ENCODE assay signal across 15 cellular contexts in the genomic region with DNA sequence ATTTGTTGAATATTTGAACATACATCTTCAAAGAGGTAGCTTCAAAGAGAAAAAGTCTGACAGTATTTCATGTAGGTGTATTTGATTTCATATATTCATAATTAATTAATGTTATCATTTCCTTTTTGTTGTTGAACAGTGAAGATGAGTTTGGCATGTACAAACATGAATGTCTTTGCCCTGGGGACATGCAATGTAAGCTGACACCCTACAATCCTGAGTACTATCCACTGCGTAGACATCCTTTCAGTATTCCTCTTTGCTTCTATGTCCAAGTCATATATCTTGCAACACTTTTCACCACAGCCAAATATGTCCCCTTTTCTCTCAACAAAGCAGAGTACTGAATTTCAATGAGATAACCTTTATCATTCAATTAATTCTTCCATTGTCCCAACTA.
"Had no signal": no experiment of that assay in that cellular context is flagged by ENCODE, and none has a peak within 500 bp of the region (broad histone marks: within the 10 kb centered on the region; RNA-seq: fewer than 3 reads in every experiment).

No MANE protein-coding gene starts in this region.

- H3K36me3 ChIP-seq: suprapubic skin had no signal

- DNase-seq: activated B cell treated with CpG ODN at 0.5 μM for 24 hours; activated CD4-positive, alpha-beta T cell treated with anti-CD3 and anti-CD28 coated beads, Interleukin-2, amount 10 ng/mL, durations not matched to agents 7 days and 5 days; activated CD8-positive, alpha-beta memory T cell treated with anti-CD3 and anti-CD28 coated beads for 24 hours; activated naive CD4-positive, alpha-beta T cell treated with anti-CD3 and anti-CD28 coated beads, Interleukin-2, amount 10 ng/mL, durations not matched to agents 7 days and 5 days; caudate nucleus; effector CD8-positive, alpha-beta T cell; naive B cell; stimulated activated CD4-positive, alpha-beta T cell treated with anti-CD3 and anti-CD28 coated beads, Interleukin-4, amount 100 ng/mL, for 1 hour; stimulated activated CD8-positive, alpha-beta memory T cell treated with anti-CD3 and anti-CD28 coated beads, Interleukin-4, amount 100 ng/mL, for 48 hours; stimulated activated naive CD8-positive, alpha-beta T cell treated with anti-CD3 and anti-CD28 coated beads, Interleukin-15, Interleukin-2, amounts not matched to agents 100 U/mL and 50 U/mL, for 24 hours had no signal

- H3K27ac ChIP-seq: coronary artery, hepatocyte, parathyroid adenoma, suprapubic skin had no signal

- ATAC-seq: stimulated activated naive CD8-positive, alpha-beta T cell treated with anti-CD3 and anti-CD28 coated beads, Interleukin-15, Interleukin-2, amounts not matched to agents 100 U/mL and 50 U/mL, for 24 hours had no signal

- H3K9ac ChIP-seq: parathyroid adenoma had no signal

- H3K79me2 ChIP-seq: hepatocyte, parathyroid adenoma had no signal

- H3K4me2 ChIP-seq: hepatocyte had no signal

- H3K27me3 ChIP-seq: hepatocyte, suprapubic skin had no signal

- H2AFZ ChIP-seq: hepatocyte, parathyroid adenoma had no signal

- H3K4me3 ChIP-seq: coronary artery, hepatocyte, lung, suprapubic skin had no signal

- H3K9me3 ChIP-seq: suprapubic skin had no signal

- H3K4me1 ChIP-seq: parathyroid adenoma, suprapubic skin had no signal
